ENCODE assay signal across 8 cellular contexts in genomic region chr11:9004310-9004945, GRCh38. TPM values are rescaled to one million over a fixed set of nuclear protein-coding genes. Genes with fewer than 3 reads are reported as not detected.
DNase-seq lines count a peak whose midpoint lies in the region; ATAC-seq and TF ChIP-seq lines count a peak whose summit lies in the region.

No MANE protein-coding gene starts in this region.

- H3K27me3 ChIP-seq in breast epithelium (peaks cover 0 to 13% of the 10 kb centered on the region in 2 donors), transverse colon (peaks cover 47% of the 10 kb centered on the region)

- H3K9ac ChIP-seq in SK-N-MC (ENCODE audit: insufficient read length), result no peak overlapping the region

- peaks cover 8% of the 10 kb centered on the region for H3K4me1 Mint-ChIP-seq in memory B cell

- H3K4me3 Mint-ChIP-seq in memory B cell, result peak overlapping the region; percentile 63

- H3K9me3 ChIP-seq in SK-N-MC (ENCODE audit: low read depth, low read length) (no peaks in the 10 kb centered on the region), breast epithelium (no peaks in the 10 kb centered on the region), transverse colon (no peaks in the 10 kb centered on the region)

- ATAC-seq in memory B cell (ENCODE audit: low read depth), result peak; percentile 12
- no peak for ATAC-seq in HG03460 (IDR thresholded peaks at IDR 0.05; ENCODE audit: unreplicated experiment)
- ATAC-seq in HG02938 (IDR thresholded peaks at IDR 0.05; ENCODE audit: unreplicated experiment), result no peak

- H3K4me3 ChIP-seq in GM12875 (ENCODE audit: low read depth, low read length), result peak overlapping the region; percentile 38
- H3K4me3 ChIP-seq in SK-N-MC, result peak overlapping the region; percentile 78
- peak overlapping the region; percentile 39 to 72 (median 56) for H3K4me3 ChIP-seq in breast epithelium
- H3K4me3 ChIP-seq in transverse colon, result peak overlapping the region; percentile 5 to 58 (median 36)

- no peaks in the 10 kb centered on the region for H3K9me3 Mint-ChIP-seq in memory B cell

- no peak for TF ChIP-seq EP300 in transverse colon (IDR thresholded peaks at IDR 0.05; ENCODE audit: low read depth)

- WGBS in transverse colon (ENCODE audit: low coverage in 1 of 2), 2 donors, result 32 to 66% methylated on average over 5 to 52 of the region's 60 CpGs

- no peak for TF ChIP-seq CTCF in GM12875 (IDR thresholded peaks at IDR 0.05; ENCODE audit: borderline replicate concordance, insufficient read depth, low read depth, low read length)
- no peak for TF ChIP-seq CTCF in breast epithelium (IDR thresholded peaks at IDR 0.05)
- TF ChIP-seq CTCF in transverse colon (IDR thresholded peaks at IDR 0.05), result no peak

- no peaks in the 10 kb centered on the region for H3K36me3 ChIP-seq in SK-N-MC (ENCODE audit: insufficient read depth, low read length)
- H3K36me3 ChIP-seq in breast epithelium, result no peaks in the 10 kb centered on the region
- H3K36me3 ChIP-seq in transverse colon, result no peaks in the 10 kb centered on the region

- H3K4me1 ChIP-seq in breast epithelium, result no peaks in the 10 kb centered on the region
- peaks cover 6 to 20% (median 19%) of the 10 kb centered on the region in 4 donors for H3K4me1 ChIP-seq in transverse colon

- H3K27ac ChIP-seq in SK-N-MC (no peak overlapping the region), breast epithelium (peak overlapping the region in 1 of 2 donors; percentile 20), transverse colon (no peak overlapping the region)

- no peaks in the 10 kb centered on the region for H3K36me3 Mint-ChIP-seq in memory B cell

- peaks cover 27% of the 10 kb centered on the region for H3K27me3 Mint-ChIP-seq in memory B cell

- no peak for DNase-seq in SK-N-MC (ENCODE audit: low read depth, low spot score)
- DNase-seq in breast epithelium (ENCODE audit: low spot score in 2 of 2), result no peak
- DNase-seq in memory B cell (ENCODE audit: low spot score in 2 of 2), result no peak
- peak; percentile 23 for DNase-seq in transverse colon
- DNase-seq in occipital lobe (lab: John Stamatoyannopoulos, UW), result no peak

- in situ Hi-C loops in transverse colon (cut with MboI; ENCODE audit: low pct_ligation_motif_present in 1 of 4, low pct_unique_long_range_greater_than_20kb in 1 of 4, low sequenced_read_pairs in 3 of 4), result loop anchor here in 2 of 4 donors (25.0 kb wide), 2 partner anchors 133 to 508 kb away; no protein-coding TSS in a partner anchor

- no peak overlapping the region for H3K27ac Mint-ChIP-seq in memory B cell

- intact Hi-C loops in breast epithelium (cut with DNase I; ENCODE audit: low total_unique reads), result loop anchor here (10.0 kb wide), 1 partner anchor 1250 kb away; no protein-coding TSS in a partner anchor
- intact Hi-C loops in transverse colon (cut with DNase I; ENCODE audit: low total_unique reads), result no loop called here

- TF ChIP-seq POLR2A in breast epithelium (IDR thresholded peaks at IDR 0.05) (no peak), transverse colon (IDR thresholded peaks at IDR 0.05) (no peak)

RNA-seq across cellular contexts. Expression of gene NRIP3, which starts 0.6 kb away (rescaled TPM):
- total RNA-seq in breast epithelium (10 to 100 TPM in 1 of 3 donors, 1 to 10 TPM in 1, under 1 TPM in 1; 0.96 to 14.5 (median 3.6) TPM), transverse colon (1 to 10 TPM in 1 of 4 donors, under 1 TPM in 1, not detected in 2; 0.82 to 1.9 TPM), occipital lobe (17.9 TPM)

RNA-seq across cellular contexts. Expression of gene TMEM9B, which starts 40.2 kb away (rescaled TPM):
- total RNA-seq in breast epithelium (10 to 100 TPM; 37.1 to 68.8 (median 47.5) TPM), transverse colon (10 to 100 TPM; 20.5 to 93.9 (median 58.5) TPM), occipital lobe (62.9 TPM)
